ENCODE assay signal across 8 cellular contexts in the genomic region with DNA sequence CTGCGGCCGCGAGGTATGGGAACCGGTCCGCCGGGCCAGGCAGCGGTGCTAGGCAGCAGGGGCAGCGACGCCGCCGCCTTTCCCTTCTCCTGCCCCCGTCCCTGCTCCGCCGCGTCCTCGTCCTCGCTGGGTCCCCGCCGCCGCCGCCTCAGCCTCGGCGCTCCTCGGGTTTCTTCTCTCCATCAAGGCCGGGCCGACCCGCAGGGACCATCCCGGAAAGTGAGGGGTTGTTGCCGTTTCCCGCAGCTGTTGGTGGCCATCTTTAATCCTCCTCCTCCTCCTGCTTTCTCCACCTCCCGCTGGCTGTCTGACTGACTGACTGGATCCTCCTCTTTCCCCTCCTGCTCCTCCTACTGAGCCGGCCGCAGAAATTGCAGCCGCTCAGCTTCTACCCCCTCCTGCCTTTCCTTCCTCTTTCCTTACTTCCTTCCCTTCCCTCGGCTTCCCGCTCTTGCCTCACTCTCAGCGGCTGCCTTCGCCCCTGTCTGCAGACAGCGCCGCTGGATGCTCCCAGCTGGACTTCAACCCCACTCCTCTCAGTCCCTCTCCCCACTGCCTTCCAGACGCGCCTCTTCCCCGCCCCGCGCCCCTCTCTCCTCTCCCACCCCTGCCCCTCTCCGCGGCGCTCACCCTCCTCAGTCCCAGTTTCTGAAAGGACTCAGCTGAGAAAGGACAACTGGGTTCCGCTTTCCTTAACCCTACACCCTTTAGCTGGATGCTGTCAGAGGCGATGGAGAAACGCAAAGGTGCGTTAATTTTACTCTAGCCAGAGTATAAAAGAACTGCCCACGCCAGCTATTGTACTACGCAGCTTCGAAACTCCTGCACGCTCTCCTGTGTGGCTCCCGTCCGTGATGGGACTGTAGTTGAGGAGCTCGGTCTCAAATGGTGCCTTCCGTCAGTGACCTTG. TPM values are rescaled to one million over a fixed set of nuclear protein-coding genes. Genes with fewer than 3 reads are reported as not detected.
A peak's percentile ranks its signal among the peaks of the same experiment; 100 is the strongest.
DNase-seq lines count a peak whose midpoint lies in the region; ATAC-seq and TF ChIP-seq lines count a peak whose summit lies in the region.

A gene with protein sequence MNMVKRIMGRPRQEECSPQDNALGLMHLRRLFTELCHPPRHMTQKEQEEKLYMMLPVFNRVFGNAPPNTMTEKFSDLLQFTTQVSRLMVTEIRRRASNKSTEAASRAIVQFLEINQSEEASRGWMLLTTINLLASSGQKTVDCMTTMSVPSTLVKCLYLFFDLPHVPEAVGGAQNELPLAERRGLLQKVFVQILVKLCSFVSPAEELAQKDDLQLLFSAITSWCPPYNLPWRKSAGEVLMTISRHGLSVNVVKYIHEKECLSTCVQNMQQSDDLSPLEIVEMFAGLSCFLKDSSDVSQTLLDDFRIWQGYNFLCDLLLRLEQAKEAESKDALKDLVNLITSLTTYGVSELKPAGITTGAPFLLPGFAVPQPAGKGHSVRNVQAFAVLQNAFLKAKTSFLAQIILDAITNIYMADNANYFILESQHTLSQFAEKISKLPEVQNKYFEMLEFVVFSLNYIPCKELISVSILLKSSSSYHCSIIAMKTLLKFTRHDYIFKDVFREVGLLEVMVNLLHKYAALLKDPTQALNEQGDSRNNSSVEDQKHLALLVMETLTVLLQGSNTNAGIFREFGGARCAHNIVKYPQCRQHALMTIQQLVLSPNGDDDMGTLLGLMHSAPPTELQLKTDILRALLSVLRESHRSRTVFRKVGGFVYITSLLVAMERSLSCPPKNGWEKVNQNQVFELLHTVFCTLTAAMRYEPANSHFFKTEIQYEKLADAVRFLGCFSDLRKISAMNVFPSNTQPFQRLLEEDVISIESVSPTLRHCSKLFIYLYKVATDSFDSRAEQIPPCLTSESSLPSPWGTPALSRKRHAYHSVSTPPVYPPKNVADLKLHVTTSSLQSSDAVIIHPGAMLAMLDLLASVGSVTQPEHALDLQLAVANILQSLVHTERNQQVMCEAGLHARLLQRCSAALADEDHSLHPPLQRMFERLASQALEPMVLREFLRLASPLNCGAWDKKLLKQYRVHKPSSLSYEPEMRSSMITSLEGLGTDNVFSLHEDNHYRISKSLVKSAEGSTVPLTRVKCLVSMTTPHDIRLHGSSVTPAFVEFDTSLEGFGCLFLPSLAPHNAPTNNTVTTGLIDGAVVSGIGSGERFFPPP (N-terminal part only) (minus strand): TSS at position 309 of the 910 bp plus-strand sequence. CDS start 106,099 bp downstream, outside the sequence.

- H3K36me3 ChIP-seq in esophagus muscularis mucosa (no peaks in the 10 kb centered on the region), mesodermal cell (ENCODE audit: control insufficient read depth, insufficient read depth, low read length) (peaks cover 11% of the 10 kb centered on the region), testis (ENCODE audit: low read depth, missing control alignments) (no peaks in the 10 kb centered on the region)

- no peak for TF ChIP-seq CTCF in WTC11 (IDR thresholded peaks at IDR 0.05)
- TF ChIP-seq CTCF in esophagus muscularis mucosa (IDR thresholded peaks at IDR 0.05): no peak
- no peak for TF ChIP-seq CTCF in testis (IDR thresholded peaks at IDR 0.05)

- H3K27me3 Mint-ChIP-seq in WTC11 (ENCODE audit: low read depth): 0 out of 2 replicates have a peak, but pooled peaks cover 3% of the 10 kb centered on the region

- POLR2A ChIA-PET in WTC11 (lab: Charles Lee): interaction anchor here (0.7 to 1.6 kb wide), 6 partner anchors 10 to 388 kb away, joined by 3 to 6 read pairs (median 3); no protein-coding TSS in a partner anchor

- no peak for TF ChIP-seq EP300 in esophagus muscularis mucosa (IDR thresholded peaks at IDR 0.05)

- peak; percentile 65 for ATAC-seq in HG02852 (IDR thresholded peaks at IDR 0.05; ENCODE audit: unreplicated experiment)
- ATAC-seq in WTC11: peak; percentile 84

- peak within 1 kb of the TSS; percentile 89 to 96 (median 94) for H3K27ac ChIP-seq in esophagus muscularis mucosa (replicated peaks in 1 of 4)
- H3K27ac ChIP-seq in mesodermal cell (ENCODE audit: low read depth, low read length, severe bottlenecking): peak within 1 kb of the TSS; percentile 93
- H3K27ac ChIP-seq in testis: peak within 1 kb of the TSS; percentile 95 to 96

- intact Hi-C loops in esophagus muscularis mucosa (cut with DNase I) (no loop called here), testis (cut with DNase I; ENCODE audit: low total_unique reads) (no loop called here)

- peak within 1 kb of the TSS; percentile 98 for H3K4me3 Mint-ChIP-seq in WTC11

- H3K9me3 ChIP-seq in esophagus muscularis mucosa (no peaks in the 10 kb centered on the region), mesodermal cell (ENCODE audit: control insufficient read depth, low read length) (no peaks in the 10 kb centered on the region), testis (no peaks in the 10 kb centered on the region)

- peak; percentile 28 for TF ChIP-seq POLR2A in esophagus muscularis mucosa (IDR thresholded peaks at IDR 0.05; ENCODE audit: low read depth)
- peak; percentile 11 for TF ChIP-seq POLR2A in testis (IDR thresholded peaks at IDR 0.05)

- WGBS in esophagus muscularis mucosa: under 1% methylated on average over 48 of the region's 60 CpGs
- WGBS in mesodermal cell (ENCODE audit: insufficient coverage in 2 of 2), 2 experiments: 0 to 1% methylated on average over 44 to 46 of the region's 60 CpGs
- WGBS in testis, 2 donors: 1% methylated on average over 35 to 59 of the region's 60 CpGs

- no peaks in the 10 kb centered on the region for H3K9me3 Mint-ChIP-seq in WTC11

- DNase-seq in G401 (ENCODE audit: low spot score) (peak; percentile 95), NCI-H2171 (lab: John Stamatoyannopoulos, UW) (peak; percentile 49), WTC11 (ENCODE audit: low spot score) (peak; percentile 84), esophagus muscularis mucosa (ENCODE audit: extremely low spot score) (peak; percentile 94), testis (peak; percentile 90)
- DNase-seq in stimulated activated CD4-positive, alpha-beta T cell treated with anti-CD3 and anti-CD28 coated beads, Interleukin-4, amount 100 ng/mL, for 4 hours: no peak

- H3K4me3 ChIP-seq in esophagus muscularis mucosa: peak within 1 kb of the TSS; percentile 77 to 94 (median 92)
- H3K4me3 ChIP-seq in mesodermal cell (ENCODE audit: extremely low read depth, insufficient read depth, low read length, poor library complexity, severe bottlenecking): peak within 1 kb of the TSS; percentile 86
- H3K4me3 ChIP-seq in testis: peak within 1 kb of the TSS; percentile 89 to 90

- H3K4me1 ChIP-seq in esophagus muscularis mucosa: peaks cover 14 to 43% (median 36%) of the 10 kb centered on the region in 4 donors
- H3K4me1 ChIP-seq in mesodermal cell (ENCODE audit: control insufficient read depth, insufficient read depth, low read length, poor library complexity, severe bottlenecking): peaks cover 4% of the 10 kb centered on the region
- peaks cover 18% of the 10 kb centered on the region for H3K4me1 ChIP-seq in testis

- no peaks in the 10 kb centered on the region for H3K27me3 ChIP-seq in esophagus muscularis mucosa
- H3K27me3 ChIP-seq in testis: no peaks in the 10 kb centered on the region

- CTCF ChIA-PET in WTC11 (lab: Charles Lee): interaction anchor here (0.7 to 1.6 kb wide), 5 partner anchors 11 to 388 kb away, joined by 3 to 15 read pairs (median 4); no protein-coding TSS in a partner anchor

- no peaks in the 10 kb centered on the region; the same call in 1 of the 2 replicates for H3K36me3 Mint-ChIP-seq in WTC11

- H3K4me1 Mint-ChIP-seq in WTC11: peaks cover 38% of the 10 kb centered on the region

- peak within 1 kb of the TSS; percentile 98 for H3K27ac Mint-ChIP-seq in WTC11

- in situ Hi-C loops in G401 (cut with HindIII; ENCODE audit: low sequenced_read_pairs): no loop called here

TF ChIP-seq in WTC11, 78 proteins besides CTCF, POLR2A, EP300 and RAD21 (continues in another document):
- TF ChIP-seq NR3C1 (CRISPR knock-in tag; conservative IDR thresholded peaks at IDR 0.05; ENCODE audit: low read depth) (no peak), ZBTB21 (CRISPR knock-in tag; IDR thresholded peaks at IDR 0.05; ENCODE audit: borderline replicate concordance) (no peak), TP53 (CRISPR knock-in tag; IDR thresholded peaks at IDR 0.05) (no peak; the same call in none of the 2 replicates), CBFB (CRISPR knock-in tag; IDR thresholded peaks at IDR 0.05; ENCODE audit: low read depth) (no peak), NFE2L1 (CRISPR knock-in tag; IDR thresholded peaks at IDR 0.05) (peak; percentile 58), ETV6 (CRISPR knock-in tag; IDR thresholded peaks at IDR 0.05) (peak; percentile 98), EMX1 (CRISPR knock-in tag; IDR thresholded peaks at IDR 0.05) (no peak), ZNF138 (CRISPR knock-in tag; conservative IDR thresholded peaks at IDR 0.05) (peak; percentile 45; the same call in 1 of the 2 replicates)
- TF ChIP-seq, protein P1, sequence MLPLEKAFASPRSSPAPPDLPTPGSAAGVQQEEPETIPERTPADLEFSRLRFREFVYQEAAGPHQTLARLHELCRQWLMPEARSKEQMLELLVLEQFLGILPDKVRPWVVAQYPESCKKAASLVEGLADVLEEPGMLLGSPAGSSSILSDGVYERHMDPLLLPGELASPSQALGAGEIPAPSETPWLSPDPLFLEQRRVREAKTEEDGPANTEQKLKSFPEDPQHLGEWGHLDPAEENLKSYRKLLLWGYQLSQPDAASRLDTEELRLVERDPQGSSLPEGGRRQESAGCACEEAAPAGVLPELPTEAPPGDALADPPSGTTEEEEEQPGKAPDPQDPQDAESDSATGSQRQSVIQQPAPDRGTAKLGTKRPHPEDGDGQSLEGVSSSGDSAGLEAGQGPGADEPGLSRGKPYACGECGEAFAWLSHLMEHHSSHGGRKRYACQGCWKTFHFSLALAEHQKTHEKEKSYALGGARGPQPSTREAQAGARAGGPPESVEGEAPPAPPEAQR (CRISPR knock-in tag; IDR thresholded peaks at IDR 0.05): no peak

RNA-seq across cellular contexts. Expression of the gene that starts here (rescaled TPM):
- 15.4 and 38.0 TPM in 2 replicates for total RNA-seq in G401 (2014; rRNA removed; shearing (Covaris generic))
- 62.0 to 77.2 TPM (median 71.4 TPM) in 3 replicates for total RNA-seq in WTC11 (2021)
- total RNA-seq in esophagus muscularis mucosa: 100 to 1,000 TPM in 2 of 4 donors, 10 to 100 TPM in 2; 73.1 to 103 (median 100.0) TPM
- 33.5 TPM for polyA plus RNA-seq in mesodermal cell (2013, experiment 1 of 2)
- polyA plus RNA-seq in mesodermal cell (2013, experiment 2 of 2): 23.1 TPM
- 100 to 1,000 TPM; 126 to 168 TPM for total RNA-seq in testis
- 31.7 TPM for polyA plus RNA-seq in testis (ENCODE audit: insufficient read depth, low read depth, low replicate concordance)

Comparison
In these comparisons a context has a peak if more than half of its experiments do, and no peak if none do; other contexts are left out.
1. DNase-seq: peak in G401 (single experiment), NCI-H2171 (single experiment), WTC11 (single experiment), esophagus muscularis mucosa (single experiment) and testis (single experiment); none in stimulated activated CD4-positive, alpha-beta T cell treated with anti-CD3 and anti-CD28 coated beads, Interleukin-4, amount 100 ng/mL, for 4 hours (0 of 2).
2. Peak in every context shown above with its lines, with median percentiles within 50 percentile points of each other: H3K27ac ChIP-seq and H3K4me3 ChIP-seq.